In genomic region chr20:16574656-16575355, GRCh38 we compare ENCODE assay signal across 8 cellular contexts. TPM values are rescaled to one million over a fixed set of nuclear protein-coding genes. Genes with fewer than 3 reads are reported as not detected.
DNase-seq lines count a peak whose midpoint lies in the region; ATAC-seq, FAIRE-seq and TF ChIP-seq lines count a peak whose summit lies in the region.

No MANE protein-coding gene starts in this region.

- TF ChIP-seq CTCF in pancreas (IDR thresholded peaks at IDR 0.05): no peak
- no peak for TF ChIP-seq CTCF in thoracic aorta (IDR thresholded peaks at IDR 0.05)

- peaks cover 16% of the 10 kb centered on the region for H3K4me1 Mint-ChIP-seq in activated naive CD8-positive, alpha-beta T cell treated with anti-CD3 and anti-CD28 coated beads, Interleukin-2, amount 10 ng/mL, durations not matched to agents 7 days and 5 days

- intact Hi-C loops in cardiac septum (cut with DNase I) (loop anchor here (5.0 kb wide), 1 partner anchor 157 kb away; the partner anchor contains the start of gene SNRPB2), pancreas (cut with DNase I) (no loop called here)

- peak; percentile 62 for ATAC-seq in GM21526 (IDR thresholded peaks at IDR 0.05; ENCODE audit: low FRiP score, unreplicated experiment)
- peak; percentile 80 for ATAC-seq in activated naive CD8-positive, alpha-beta T cell treated with anti-CD3 and anti-CD28 coated beads, Interleukin-2, amount 10 ng/mL, durations not matched to agents 7 days and 5 days (ENCODE audit: low read depth)
- ATAC-seq in pancreas: peak; percentile 80 to 91 (median 85)
- peak; percentile 46 for ATAC-seq in thoracic aorta (ENCODE audit: insufficient number of reproducible peaks, low FRiP score, low read depth)

- DNase-seq in DMS114 treated with DMSO at 0.1 percent for 48 hours (lab: John Stamatoyannopoulos, UW; ENCODE audit: unreplicated experiment): peak; percentile 68
- peak; percentile 43 for DNase-seq in KG1 (lab: John Stamatoyannopoulos, UW)
- peak; percentile 53 for DNase-seq in SKM-1 treated with dmso at 0.1 percent for 144 hours (lab: John Stamatoyannopoulos, UW; ENCODE audit: unreplicated experiment)
- DNase-seq in activated naive CD8-positive, alpha-beta T cell treated with anti-CD3 and anti-CD28 coated beads, Interleukin-2, amount 10 ng/mL, durations not matched to agents 7 days and 5 days: peak; percentile 78
- peak; percentile 96 for DNase-seq in cardiac septum (ENCODE audit: low spot score)
- DNase-seq in pancreas: peak; percentile 88 to 98 (median 92)
- peak; percentile 53 for DNase-seq in thoracic aorta (ENCODE audit: low spot score)

- peak overlapping the region; percentile 62 for H3K27ac Mint-ChIP-seq in activated naive CD8-positive, alpha-beta T cell treated with anti-CD3 and anti-CD28 coated beads, Interleukin-2, amount 10 ng/mL, durations not matched to agents 7 days and 5 days

- H3K9me3 ChIP-seq in pancreas: no peaks in the 10 kb centered on the region
- H3K9me3 ChIP-seq in thoracic aorta: no peaks in the 10 kb centered on the region

- H3K27me3 ChIP-seq in pancreas: no peaks in the 10 kb centered on the region
- no peaks in the 10 kb centered on the region for H3K27me3 ChIP-seq in thoracic aorta (replicated peaks; ENCODE audit: insufficient read depth)

- WGBS in pancreas, 2 donors: 5 to 6% methylated on average over 39 of the region's 39 CpGs

- no peaks in the 10 kb centered on the region for H3K36me3 ChIP-seq in pancreas
- no peaks in the 10 kb centered on the region for H3K36me3 ChIP-seq in thoracic aorta

- peaks cover 0 to 15% (median 12%) of the 10 kb centered on the region in 3 donors for H3K4me1 ChIP-seq in pancreas
- H3K4me1 ChIP-seq in thoracic aorta (ENCODE audit: control insufficient read depth in 1 of 2, low read depth in 2 of 2): peaks cover 14 to 28% of the 10 kb centered on the region in 2 donors

- peaks cover 2% of the 10 kb centered on the region for H3K27me3 Mint-ChIP-seq in activated naive CD8-positive, alpha-beta T cell treated with anti-CD3 and anti-CD28 coated beads, Interleukin-2, amount 10 ng/mL, durations not matched to agents 7 days and 5 days

- no peaks in the 10 kb centered on the region for H3K36me3 Mint-ChIP-seq in activated naive CD8-positive, alpha-beta T cell treated with anti-CD3 and anti-CD28 coated beads, Interleukin-2, amount 10 ng/mL, durations not matched to agents 7 days and 5 days

- POLR2A ChIA-PET in activated naive CD8-positive, alpha-beta T cell treated with anti-CD3 and anti-CD28 coated beads, Interleukin-2, amount 10 ng/mL, durations not matched to agents 7 days and 5 days (lab: Charles Lee): interaction anchor here (0.6 to 1.0 kb wide), 3 partner anchors 134 to 1271 kb away, joined by 3 to 6 read pairs (median 3); no protein-coding TSS in a partner anchor

- H3K27ac ChIP-seq in pancreas (peak overlapping the region in 2 of 4 donors; percentile 33 to 83), thoracic aorta (peak overlapping the region; percentile 24 to 51)

- peak overlapping the region; percentile 17 to 89 (median 60) for H3K4me3 ChIP-seq in pancreas
- H3K4me3 ChIP-seq in thoracic aorta: peak overlapping the region; percentile 89

- no peak for FAIRE-seq in pancreas (lab: Jason Lieb, UNC)

- no peaks in the 10 kb centered on the region for H3K9me3 Mint-ChIP-seq in activated naive CD8-positive, alpha-beta T cell treated with anti-CD3 and anti-CD28 coated beads, Interleukin-2, amount 10 ng/mL, durations not matched to agents 7 days and 5 days

- H3K4me3 Mint-ChIP-seq in activated naive CD8-positive, alpha-beta T cell treated with anti-CD3 and anti-CD28 coated beads, Interleukin-2, amount 10 ng/mL, durations not matched to agents 7 days and 5 days: peak overlapping the region; percentile 83

RNA-seq across cellular contexts. Expression of gene KIF16B, which starts 1.6 kb away (rescaled TPM):
- 1 to 10 TPM; 5.5 to 5.8 TPM for total RNA-seq in activated naive CD8-positive, alpha-beta T cell treated with anti-CD3 and anti-CD28 coated beads, Interleukin-2, amount 10 ng/mL, durations not matched to agents 7 days and 5 days
- 19.7 TPM for total RNA-seq in cardiac septum
- total RNA-seq in pancreas: 10 to 100 TPM in 1 of 6 donors, 1 to 10 TPM in 5; 6.8 to 12.2 (median 7.7) TPM
- 1 to 10 TPM; 4.4 to 5.2 TPM for polyA plus RNA-seq in pancreas
- total RNA-seq in thoracic aorta: 10 to 100 TPM; 16.5 to 21.3 TPM

Comparison
In these comparisons a context has a peak if more than half of its experiments do, and no peak if none do; other contexts are left out.
1. DNase-seq: peak in every context shown above with its lines; median percentile 96 in cardiac septum; 92 in pancreas; 78 in activated naive CD8-positive, alpha-beta T cell treated with anti-CD3 and anti-CD28 coated beads, Interleukin-2, amount 10 ng/mL, durations not matched to agents 7 days and 5 days; 68 in DMS114 treated with DMSO at 0.1 percent for 48 hours; 53 in SKM-1 treated with dmso at 0.1 percent for 144 hours; 53 in thoracic aorta; 43 in KG1.